8 cellular contexts compared by ENCODE assay signal in the genomic region with DNA sequence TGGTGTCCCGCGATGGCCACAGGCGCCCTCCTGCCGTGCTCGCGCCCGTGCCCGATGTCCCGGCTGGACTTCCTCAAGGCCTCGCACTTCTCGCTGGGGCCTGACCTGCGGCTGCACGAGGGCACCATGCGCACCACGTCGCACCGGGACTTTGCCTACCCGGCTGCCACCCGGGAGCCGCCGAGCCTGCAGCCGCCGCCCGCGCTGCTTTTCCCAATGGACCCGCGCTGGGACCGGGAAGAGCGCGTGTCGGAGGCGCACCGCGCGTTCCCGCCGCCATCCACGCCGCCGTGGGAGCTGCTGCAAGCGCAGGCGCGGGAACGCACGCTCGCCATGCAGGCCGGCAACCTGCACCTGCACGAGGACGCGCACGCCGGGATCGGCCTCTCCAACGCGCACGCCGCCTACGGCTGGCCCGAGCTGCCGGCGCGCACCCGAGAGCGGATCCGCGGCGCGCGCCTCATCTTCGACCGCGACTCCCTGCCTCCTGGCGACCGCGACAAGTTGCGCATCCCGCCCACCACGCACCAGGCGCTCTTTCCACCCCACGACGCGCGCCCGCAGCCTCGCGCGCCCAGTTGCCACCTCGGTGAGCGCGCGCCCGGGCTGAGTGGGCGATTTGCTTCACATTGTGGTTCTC. TPM values are rescaled to one million over a fixed set of nuclear protein-coding genes. Genes with fewer than 3 reads are reported as not detected.
DNase-seq lines count a peak whose midpoint lies in the region; ATAC-seq, FAIRE-seq and TF ChIP-seq lines count a peak whose summit lies in the region.

No MANE protein-coding gene starts in this region.

- dilution Hi-C loops in endothelial cell of umbilical vein (cut with MboI; ENCODE audit: extremely low pct_ligation_motif_present, low sequenced_read_pairs) = no loop called here

- H3K9me1 ChIP-seq in endothelial cell of umbilical vein (replicated peaks; ENCODE audit: control insufficient read depth, extremely low read depth, insufficient read depth, low read length) = no peaks in the 10 kb centered on the region

- intact Hi-C loops in endothelial cell of umbilical vein (cut with micrococcal nuclease) = no loop called here

- H3K9ac ChIP-seq in ES-I3 (ENCODE audit: low read depth, low read length) (peak overlapping the region; percentile 72), endothelial cell of umbilical vein (replicated peaks; ENCODE audit: extremely low read depth, insufficient read depth, low read length) (no peak overlapping the region), muscle layer of colon (ENCODE audit: low read length) (no peak overlapping the region), subcutaneous abdominal adipose tissue (ENCODE audit: low read length in 5 of 5) (peak overlapping the region in 1 of 5 donors; percentile 12)

- H3K36me3 ChIP-seq in ES-I3 (ENCODE audit: insufficient read depth, low read length) (no peaks in the 10 kb centered on the region), endothelial cell of umbilical vein (ENCODE audit: control insufficient read depth in 2 of 2, extremely low read depth in 1 of 2, insufficient read depth in 2 of 2, low read length in 2 of 2) (no peaks in the 10 kb centered on the region), muscle layer of colon (ENCODE audit: insufficient read depth, low read length) (no peaks in the 10 kb centered on the region), subcutaneous abdominal adipose tissue (ENCODE audit: control insufficient read depth in 5 of 5, insufficient read depth in 5 of 5, low read length in 5 of 5) (no peaks in the 10 kb centered on the region)

- H3K27ac ChIP-seq in endothelial cell of umbilical vein (ENCODE audit: insufficient read depth, low read depth, low read length) (no peak overlapping the region), muscle layer of colon (ENCODE audit: low read depth, low read length) (no peak overlapping the region), subcutaneous abdominal adipose tissue (ENCODE audit: low read depth, low read length) (no peak overlapping the region)

- no peak for TF ChIP-seq POLR2A in endothelial cell of umbilical vein (IDR thresholded peaks at IDR 0.05; ENCODE audit: low read depth, low read length)

- peak; percentile 88 to 92 for DNase-seq in NCI-H2081 (lab: John Stamatoyannopoulos, UW)
- DNase-seq in activated CD4-positive, alpha-beta T cell treated with anti-CD3 and anti-CD28 coated beads, Interleukin-2, amount 50 U/mL, for 1 hour = peak; percentile 29
- peak; percentile 47 for DNase-seq in endothelial cell of umbilical vein (ENCODE audit: low read depth, low spot score)
- no peak for DNase-seq in NK-92 treated with Interleukin-12 subunit alpha and Interleukin-12 subunit beta, amount 100 ng/mL, for 24 hours (lab: John Stamatoyannopoulos, UW)

- BruUV-seq in endothelial cell of umbilical vein (replicated peaks; lab: Mats Ljungman, UMichigan) = no TSS peak

- FAIRE-seq in endothelial cell of umbilical vein (lab: Jason Lieb, UNC) = no peak

- POLR2A ChIA-PET in endothelial cell of umbilical vein (lab: Charles Lee) = no interaction called here

- peak overlapping the region in 1 of 3 experiments; percentile 32 for H3K4me3 ChIP-seq in endothelial cell of umbilical vein (replicated peaks in 1 of 3; ENCODE audit: insufficient read depth in 1 of 3, low read depth in 1 of 3, low read length in 3 of 3)
- peak overlapping the region; percentile 14 to 48 for H3K4me3 ChIP-seq in muscle layer of colon (ENCODE audit: low read depth in 1 of 2, low read length in 2 of 2)
- peak overlapping the region in 4 of 5 donors; percentile 44 to 83 (median 64) for H3K4me3 ChIP-seq in subcutaneous abdominal adipose tissue (ENCODE audit: low read depth in 1 of 5, low read length in 5 of 5)

- peaks cover 0 to 4% of the 10 kb centered on the region in 2 experiments for H3K27me3 ChIP-seq in endothelial cell of umbilical vein (ENCODE audit: control insufficient read depth in 2 of 2, insufficient read depth in 2 of 2, low read length in 2 of 2)
- peaks cover 6 to 33% of the 10 kb centered on the region in 2 donors for H3K27me3 ChIP-seq in muscle layer of colon (ENCODE audit: control insufficient read depth in 1 of 2, insufficient read depth in 2 of 2, low read length in 2 of 2)
- peaks cover 8 to 33% (median 17%) of the 10 kb centered on the region in 5 donors for H3K27me3 ChIP-seq in subcutaneous abdominal adipose tissue (ENCODE audit: control insufficient read depth in 5 of 5, insufficient read depth in 4 of 5, low read length in 5 of 5)

- H3K4me1 ChIP-seq in ES-I3 (ENCODE audit: insufficient read depth, low read length) (no peaks in the 10 kb centered on the region), endothelial cell of umbilical vein (ENCODE audit: control insufficient read depth, extremely low read depth, insufficient read depth, low read length) (no peaks in the 10 kb centered on the region), muscle layer of colon (ENCODE audit: insufficient read depth, low read length) (peaks cover 5% of the 10 kb centered on the region), subcutaneous abdominal adipose tissue (ENCODE audit: control insufficient read depth in 5 of 5, insufficient read depth in 5 of 5, low read length in 5 of 5) (peaks cover 0 to 19% (median 16%) of the 10 kb centered on the region in 5 donors)

- H4K20me1 ChIP-seq in endothelial cell of umbilical vein (replicated peaks; ENCODE audit: control insufficient read depth, extremely low read depth, insufficient read depth, low read length) = no peaks in the 10 kb centered on the region

- no peaks in the 10 kb centered on the region for H3K79me2 ChIP-seq in endothelial cell of umbilical vein (ENCODE audit: control insufficient read depth, insufficient read depth, low read length)

- H3K4me2 ChIP-seq in endothelial cell of umbilical vein (ENCODE audit: insufficient read depth, low read length) = peak overlapping the region; percentile 42

- CTCF ChIA-PET in endothelial cell of umbilical vein (lab: Charles Lee) = no interaction called here

- ATAC-seq in HG03196 (IDR thresholded peaks at IDR 0.05; ENCODE audit: unreplicated experiment) = no peak

- H2AFZ ChIP-seq in endothelial cell of umbilical vein (ENCODE audit: low read depth, low read length) = peak overlapping the region; percentile 78

- H3K9me3 ChIP-seq in ES-I3 (ENCODE audit: control insufficient read depth, insufficient read depth, low read length) (no peaks in the 10 kb centered on the region), endothelial cell of umbilical vein (replicated peaks; ENCODE audit: control insufficient read depth, insufficient read depth, low read length) (no peaks in the 10 kb centered on the region), muscle layer of colon (ENCODE audit: low read length) (no peaks in the 10 kb centered on the region), subcutaneous abdominal adipose tissue (ENCODE audit: control insufficient read depth in 5 of 5, low read length in 5 of 5) (no peaks in the 10 kb centered on the region)

- TF ChIP-seq CTCF in endothelial cell of umbilical vein (IDR thresholded peaks at IDR 0.05; ENCODE audit: extremely low read depth in 1 of 2, insufficient read depth in 1 of 2, low read depth in 1 of 2, low read length in 2 of 2) = no peak

TF ChIP-seq in endothelial cell of umbilical vein, 7 proteins besides CTCF, POLR2A, EP300 and RAD21:
- no peak for TF ChIP-seq MYC (IDR thresholded peaks at IDR 0.05; ENCODE audit: low read depth, low read length)
- TF ChIP-seq EZH2 (IDR thresholded peaks at IDR 0.05; ENCODE audit: borderline replicate concordance, low read depth, low read length, severe bottlenecking) = peak; percentile 51

RNA-seq across cellular contexts. Expression of gene PEX11G, which starts 12.1 kb away (rescaled TPM):
- 1.3 and 1.6 TPM in 2 replicates for total RNA-seq in endothelial cell of umbilical vein
- 1.9 and 2.4 TPM in 2 replicates for polyA plus RNA-seq in endothelial cell of umbilical vein
- polyA plus RNA-seq in endothelial cell of umbilical vein (2011; cell fraction: cytosol; rRNA removed) = 1.0 and 1.8 TPM in 2 replicates
- 0.40 and 0.59 TPM in 2 replicates for polyA plus RNA-seq in endothelial cell of umbilical vein (2011; cell fraction: nucleus; rRNA removed)
- polyA plus RNA-seq in endothelial cell of umbilical vein (2012) = 0.59 and 1.5 TPM in 2 replicates
- polyA minus RNA-seq in endothelial cell of umbilical vein = 0.44 and 1.5 TPM in 2 replicates
- polyA minus RNA-seq in endothelial cell of umbilical vein (2011; cell fraction: cytosol; rRNA and poly(A)+ RNA removed) = 1.2 TPM
- polyA minus RNA-seq in endothelial cell of umbilical vein (2011; cell fraction: nucleus; rRNA and poly(A)+ RNA removed) = not detected in 2 replicates

RNA-seq across cellular contexts. Expression of gene ZNF358, which starts 15.0 kb away (rescaled TPM):
- total RNA-seq in endothelial cell of umbilical vein = 51.2 and 52.1 TPM in 2 replicates
- polyA plus RNA-seq in endothelial cell of umbilical vein = 83.2 and 90.6 TPM in 2 replicates
- 49.9 and 66.1 TPM in 2 replicates for polyA plus RNA-seq in endothelial cell of umbilical vein (2011; cell fraction: cytosol; rRNA removed)
- 19.7 and 22.3 TPM in 2 replicates for polyA plus RNA-seq in endothelial cell of umbilical vein (2011; cell fraction: nucleus; rRNA removed)
- 41.0 and 45.0 TPM in 2 replicates for polyA plus RNA-seq in endothelial cell of umbilical vein (2012)
- 20.9 and 27.3 TPM in 2 replicates for polyA minus RNA-seq in endothelial cell of umbilical vein
- polyA minus RNA-seq in endothelial cell of umbilical vein (2011; cell fraction: cytosol; rRNA and poly(A)+ RNA removed) = 18.3 TPM
- polyA minus RNA-seq in endothelial cell of umbilical vein (2011; cell fraction: nucleus; rRNA and poly(A)+ RNA removed) = 7.5 and 12.5 TPM in 2 replicates

RNA-seq across cellular contexts. Expression of gene MCOLN1, which starts 21.5 kb away (rescaled TPM):
- total RNA-seq in endothelial cell of umbilical vein = 23.0 and 26.9 TPM in 2 replicates
- polyA plus RNA-seq in endothelial cell of umbilical vein = 60.9 and 84.6 TPM in 2 replicates
- polyA plus RNA-seq in endothelial cell of umbilical vein (2011; cell fraction: cytosol; rRNA removed) = 22.8 and 29.4 TPM in 2 replicates
- polyA plus RNA-seq in endothelial cell of umbilical vein (2011; cell fraction: nucleus; rRNA removed) = 67.0 and 81.1 TPM in 2 replicates
- 24.1 and 24.6 TPM in 2 replicates for polyA plus RNA-seq in endothelial cell of umbilical vein (2012)
- polyA minus RNA-seq in endothelial cell of umbilical vein = 40.6 and 63.5 TPM in 2 replicates
- polyA minus RNA-seq in endothelial cell of umbilical vein (2011; cell fraction: cytosol; rRNA and poly(A)+ RNA removed) = 19.8 TPM
- polyA minus RNA-seq in endothelial cell of umbilical vein (2011; cell fraction: nucleus; rRNA and poly(A)+ RNA removed) = 20.9 and 21.5 TPM in 2 replicates

RNA-seq across cellular contexts. Expression of gene PNPLA6, which starts 34.6 kb away (rescaled TPM):
- total RNA-seq in endothelial cell of umbilical vein = 163 and 164 TPM in 2 replicates
- polyA plus RNA-seq in endothelial cell of umbilical vein = 106 and 117 TPM in 2 replicates
- 52.1 and 73.6 TPM in 2 replicates for polyA plus RNA-seq in endothelial cell of umbilical vein (2011; cell fraction: cytosol; rRNA removed)
- polyA plus RNA-seq in endothelial cell of umbilical vein (2011; cell fraction: nucleus; rRNA removed) = 201 and 245 TPM in 2 replicates
- 88.8 and 135 TPM in 2 replicates for polyA plus RNA-seq in endothelial cell of umbilical vein (2012)
- polyA minus RNA-seq in endothelial cell of umbilical vein = 88.0 and 107 TPM in 2 replicates
- 38.6 TPM for polyA minus RNA-seq in endothelial cell of umbilical vein (2011; cell fraction: cytosol; rRNA and poly(A)+ RNA removed)
- polyA minus RNA-seq in endothelial cell of umbilical vein (2011; cell fraction: nucleus; rRNA and poly(A)+ RNA removed) = 62.7 and 125 TPM in 2 replicates
